In genomic region chr11:12717851-12718291, GRCh38 we compare ENCODE assay signal across 9 cellular contexts. TPM values are rescaled to one million over a fixed set of nuclear protein-coding genes. Genes with fewer than 3 reads are reported as not detected.
DNase-seq lines count a peak whose midpoint lies in the region; ATAC-seq lines count a peak whose summit lies in the region.
"Had no signal": no experiment of that assay in that cellular context is flagged by ENCODE, and none has a peak within 500 bp of the region (broad histone marks: within the 10 kb centered on the region; RNA-seq: fewer than 3 reads in every experiment).

No MANE protein-coding gene starts in this region.

- ATAC-seq in HG03565 (IDR thresholded peaks at IDR 0.05; ENCODE audit: unreplicated experiment), result peak; percentile 97
- peak; percentile 99 for ATAC-seq in stimulated activated naive CD8-positive, alpha-beta T cell treated with anti-CD3 and anti-CD28 coated beads, Interleukin-15, amount 100 ng/mL, for 72 hours

- no peak overlapping the region for H3K27ac Mint-ChIP-seq in activated naive CD4-positive, alpha-beta T cell treated with anti-CD3 and anti-CD28 coated beads for 36 hours
- H3K27ac Mint-ChIP-seq in stimulated activated naive CD8-positive, alpha-beta T cell treated with anti-CD3 and anti-CD28 coated beads, Interleukin-15, amount 100 ng/mL, for 72 hours, result peak overlapping the region in 1 of 2 donors; percentile 29

- no peaks in the 10 kb centered on the region for H3K36me3 ChIP-seq in Karpas-422 (ENCODE audit: insufficient read depth, low read length)

- H3K9me3 ChIP-seq in Karpas-422 (ENCODE audit: low read length), result no peaks in the 10 kb centered on the region

- H3K9me2 ChIP-seq in Karpas-422 (replicated peaks; ENCODE audit: insufficient read depth, low read length), result no peaks in the 10 kb centered on the region

- H2AFZ ChIP-seq in Karpas-422 (ENCODE audit: low read length), result no peak overlapping the region

- peaks cover 63% of the 10 kb centered on the region for H3K27me3 Mint-ChIP-seq in activated naive CD4-positive, alpha-beta T cell treated with anti-CD3 and anti-CD28 coated beads for 36 hours (ENCODE audit: low read depth)
- peaks cover 87% of the 10 kb centered on the region for H3K27me3 Mint-ChIP-seq in stimulated activated naive CD8-positive, alpha-beta T cell treated with anti-CD3 and anti-CD28 coated beads, Interleukin-15, amount 100 ng/mL, for 72 hours

- H3K36me3 Mint-ChIP-seq in activated naive CD4-positive, alpha-beta T cell treated with anti-CD3 and anti-CD28 coated beads for 36 hours (ENCODE audit: low read depth), result no peaks in the 10 kb centered on the region

- no peak overlapping the region for H3K27ac ChIP-seq in Karpas-422 (ENCODE audit: low read length)
- H3K27ac ChIP-seq: VCaP had no signal

- no peaks in the 10 kb centered on the region for H3K9me3 Mint-ChIP-seq in activated naive CD4-positive, alpha-beta T cell treated with anti-CD3 and anti-CD28 coated beads for 36 hours
- no peaks in the 10 kb centered on the region for H3K9me3 Mint-ChIP-seq in stimulated activated naive CD8-positive, alpha-beta T cell treated with anti-CD3 and anti-CD28 coated beads, Interleukin-15, amount 100 ng/mL, for 72 hours

- no peaks in the 10 kb centered on the region for H3K79me2 ChIP-seq in Karpas-422 (ENCODE audit: low read length)

- H3K4me2 ChIP-seq in Karpas-422 (ENCODE audit: low read depth, low read length, poor library complexity, severe bottlenecking), result no peak overlapping the region

- peak; percentile 19 to 74 (median 56) for DNase-seq in stimulated activated naive CD4-positive, alpha-beta T cell (lab: John Stamatoyannopoulos, UW)
- no peak for DNase-seq in stimulated activated naive CD4-positive, alpha-beta T cell treated with Interleukin-2 at 50 U/mL for 16 hours (lab: John Stamatoyannopoulos, UW)
- peak; percentile 88 for DNase-seq in activated naive CD4-positive, alpha-beta T cell treated with anti-CD3 and anti-CD28 coated beads for 36 hours
- DNase-seq in stimulated activated naive CD8-positive, alpha-beta T cell treated with anti-CD3 and anti-CD28 coated beads, Interleukin-15, amount 100 ng/mL, for 72 hours, result peak; percentile 70 to 86
- DNase-seq in HT-29 (ENCODE audit: low spot score), result no peak
- DNase-seq in Karpas-422, result no peak
- no peak for DNase-seq in DMS53 treated with DMSO at 0.1 percent for 48 hours (lab: John Stamatoyannopoulos, UW; ENCODE audit: unreplicated experiment)

- no peak overlapping the region for H3K4me3 ChIP-seq in Karpas-422 (ENCODE audit: low read length)

- H4K20me1 ChIP-seq in Karpas-422 (ENCODE audit: insufficient read depth, low read depth, low read length), result no peaks in the 10 kb centered on the region

- H3K4me1 Mint-ChIP-seq in activated naive CD4-positive, alpha-beta T cell treated with anti-CD3 and anti-CD28 coated beads for 36 hours (ENCODE audit: low read depth), result peaks cover 15% of the 10 kb centered on the region
- peaks cover 24% of the 10 kb centered on the region for H3K4me1 Mint-ChIP-seq in stimulated activated naive CD8-positive, alpha-beta T cell treated with anti-CD3 and anti-CD28 coated beads, Interleukin-15, amount 100 ng/mL, for 72 hours

- CTCF ChIA-PET in activated naive CD4-positive, alpha-beta T cell treated with anti-CD3 and anti-CD28 coated beads for 36 hours (lab: Charles Lee), result interaction anchor here (0.7 kb wide), 1 partner anchor 16 kb away, joined by 5 read pairs; no protein-coding TSS in a partner anchor

- no peak overlapping the region for H3K9ac ChIP-seq in Karpas-422 (ENCODE audit: low read length)

- intact Hi-C loops in activated naive CD4-positive, alpha-beta T cell treated with anti-CD3 and anti-CD28 coated beads for 36 hours (cut with micrococcal nuclease), result loop anchor here (1.0 to 2.0 kb wide), 4 partner anchors 25 to 91 kb away; partner anchors contain the start of gene TEAD1

- H3K4me3 Mint-ChIP-seq in activated naive CD4-positive, alpha-beta T cell treated with anti-CD3 and anti-CD28 coated beads for 36 hours, result no peak overlapping the region
- no peak overlapping the region for H3K4me3 Mint-ChIP-seq in stimulated activated naive CD8-positive, alpha-beta T cell treated with anti-CD3 and anti-CD28 coated beads, Interleukin-15, amount 100 ng/mL, for 72 hours

- no peaks in the 10 kb centered on the region; the same call in 1 of the 2 replicates for H3K27me3 ChIP-seq in Karpas-422 (ENCODE audit: low read length)

- no peaks in the 10 kb centered on the region for H3K4me1 ChIP-seq in Karpas-422 (ENCODE audit: low read length)

RNA-seq across cellular contexts. Expression of gene TEAD1, which starts 43.6 kb away (rescaled TPM):
- total RNA-seq in activated naive CD4-positive, alpha-beta T cell treated with anti-CD3 and anti-CD28 coated beads for 36 hours, result 1 to 10 TPM in 1 of 2 experiments, under 1 TPM in 1; 0.93 to 1.2 TPM
- total RNA-seq in HT-29 (2014; rRNA removed; shearing (Covaris generic)), result 99.5 and 102 TPM in 2 replicates
- 0.18 TPM in 1 of 2 replicates, not detected in the other for total RNA-seq in Karpas-422 (2014; rRNA removed; shearing (Covaris generic); ENCODE audit: low replicate concordance)

Comparison
In these comparisons a context has a peak if more than half of its experiments do, and no peak if none do; other contexts are left out.
1. DNase-seq: peak in stimulated activated naive CD4-positive, alpha-beta T cell (6 of 6), activated naive CD4-positive, alpha-beta T cell treated with anti-CD3 and anti-CD28 coated beads for 36 hours (single experiment) and stimulated activated naive CD8-positive, alpha-beta T cell treated with anti-CD3 and anti-CD28 coated beads, Interleukin-15, amount 100 ng/mL, for 72 hours (2 of 2); none in stimulated activated naive CD4-positive, alpha-beta T cell treated with Interleukin-2 at 50 U/mL for 16 hours (single experiment), HT-29 (single experiment), Karpas-422 (single experiment) and DMS53 treated with DMSO at 0.1 percent for 48 hours (single experiment).
2. RNA of gene TEAD1, which starts 43.6 kb away (total RNA-seq): 99.5 to 102 TPM in HT-29; 0.93 to 1.2 TPM in activated naive CD4-positive, alpha-beta T cell treated with anti-CD3 and anti-CD28 coated beads for 36 hours and 0.18 TPM in Karpas-422; every median in the first group is over 10 times any median in the second.